Comparison of ENCODE assay signal across 19 cellular contexts in the genomic region with DNA sequence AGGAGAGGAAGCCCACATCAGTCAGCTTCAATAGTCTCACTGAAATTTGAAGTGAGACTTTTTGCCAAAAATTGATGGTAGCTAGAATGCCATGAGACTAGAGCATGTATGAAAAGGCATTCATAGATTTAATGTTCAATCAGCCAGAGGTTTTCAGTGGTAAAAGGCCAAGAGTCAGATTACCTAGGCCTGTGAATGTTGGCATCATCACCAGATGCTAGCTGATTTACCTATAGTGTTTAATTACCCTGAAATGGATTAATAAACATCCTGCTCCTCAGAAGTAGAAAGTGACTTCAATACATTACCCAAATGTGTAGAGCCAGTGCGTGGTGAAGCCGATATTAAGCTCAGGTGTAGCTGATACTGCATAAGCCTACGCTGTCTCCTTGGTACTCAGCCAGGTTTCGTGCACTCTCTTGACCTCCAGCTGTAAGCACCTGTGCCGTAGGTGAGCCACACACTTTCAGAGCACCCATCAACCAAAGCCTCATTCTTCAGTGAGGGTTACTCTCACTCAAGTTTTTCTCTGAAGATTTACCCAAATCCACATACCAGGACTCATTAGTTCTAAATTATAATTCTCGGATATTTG.
DNase-seq lines count a peak whose midpoint lies in the region; ATAC-seq, FAIRE-seq and TF ChIP-seq lines count a peak whose summit lies in the region.
"Had no signal": no experiment of that assay in that cellular context is flagged by ENCODE, and none has a peak within 500 bp of the region (broad histone marks: within the 10 kb centered on the region; RNA-seq: fewer than 3 reads in every experiment).

No MANE protein-coding gene starts in this region.

- WGBS in pancreas, 2 donors, result 50 to 60% methylated on average over 6 of the region's 6 CpGs

- no peak overlapping the region for H3K27ac ChIP-seq in pancreas
- H3K27ac ChIP-seq: 22Rv1, A549, C4-2B, GM23248, HL-60 had no signal

- no peak overlapping the region for H3K4me3 ChIP-seq in pancreas
- H3K4me3 ChIP-seq: A549, GM23248, HAP-1 had no signal

- no peaks in the 10 kb centered on the region for H3K4me1 ChIP-seq in pancreas
- H3K4me1 ChIP-seq: A549, HAP-1 had no signal

- H3K9me3 ChIP-seq in pancreas, result no peaks in the 10 kb centered on the region
- H3K9me3 ChIP-seq: A549, HAP-1 had no signal

- peak in 3 of 4 donors; percentile 37 to 62 (median 53) for ATAC-seq in pancreas
- ATAC-seq: A549 had no signal

- TF ChIP-seq CTCF in pancreas (IDR thresholded peaks at IDR 0.05), result no peak

- DNase-seq in DMS153 (lab: John Stamatoyannopoulos, UW) (peak; percentile 19), DMS153 treated with DMSO at 0.1 percent for 48 hours (lab: John Stamatoyannopoulos, UW; ENCODE audit: unreplicated experiment) (no peak), NCI-H1105 treated with DMSO at 0.1 percent for 48 hours (lab: John Stamatoyannopoulos, UW) (peak; percentile 98), NCI-H69 (lab: John Stamatoyannopoulos, UW) (peak; percentile 23), pancreas (peak in 3 of 6 donors; percentile 12 to 32 (median 20)), DMS79 (lab: John Stamatoyannopoulos, UW) (no peak)
- no peak for DNase-seq in activated CD4-positive, alpha-beta T cell treated with anti-CD3 and anti-CD28 coated beads for 48 hours
- no peak for DNase-seq in activated naive CD4-positive, alpha-beta T cell treated with anti-CD3 and anti-CD28 coated beads, Interleukin-2, amount 50 U/mL, for 16 hours
- DNase-seq: AML-193; CD4-positive, alpha-beta T cell; GDM1; GM23248 had no signal

- H3K36me3 ChIP-seq in pancreas, result no peaks in the 10 kb centered on the region
- H3K36me3 ChIP-seq: HAP-1 had no signal

- H3K27me3 ChIP-seq in pancreas, result no peaks in the 10 kb centered on the region

- no peak for FAIRE-seq in pancreas (lab: Jason Lieb, UNC)
- FAIRE-seq: A549, GM12892, GM18507 had no signal

- intact Hi-C loops in pancreas (cut with DNase I), result no loop called here

Comparison
In these comparisons a context has a peak if more than half of its experiments do, and no peak if none do; other contexts are left out.
1. DNase-seq: peak in DMS153 (single experiment), NCI-H1105 treated with DMSO at 0.1 percent for 48 hours (single experiment) and NCI-H69 (single experiment); none in DMS153 treated with DMSO at 0.1 percent for 48 hours (single experiment), DMS79 (single experiment), activated CD4-positive, alpha-beta T cell treated with anti-CD3 and anti-CD28 coated beads for 48 hours (single experiment) and activated naive CD4-positive, alpha-beta T cell treated with anti-CD3 and anti-CD28 coated beads, Interleukin-2, amount 50 U/mL, for 16 hours (single experiment).